In genomic region chr12:52816189-52816588, GRCh38 we compare ENCODE assay signal across 33 cellular contexts. TPM values are rescaled to one million over a fixed set of nuclear protein-coding genes. Genes with fewer than 3 reads are reported as not detected.
"Had no signal": no experiment of that assay in that cellular context is flagged by ENCODE, and none has a peak within 500 bp of the region (broad histone marks: within the 10 kb centered on the region; RNA-seq: fewer than 3 reads in every experiment).

No MANE protein-coding gene starts in this region.

- H3K27ac Mint-ChIP-seq: stimulated activated effector memory CD8-positive, alpha-beta T cell treated with anti-CD3 and anti-CD28 coated beads, Interleukin-12 subunit alpha, Interleukin-12 subunit beta, amount 100 ng/mL, for 72 hours; stimulated activated memory B cell treated with anti-CD40 and anti-IgM and Interleukin-4, amounts not matched to agents 10 μg/mL and 1 μg/mL and 100 μg/mL, for 72 hours; stimulated activated naive B cell treated with anti-CD40 and anti-IgM and Interleukin-4, amounts not matched to agents 10 μg/mL and 1 μg/mL and 100 μg/mL, for 72 hours; stimulated activated naive CD8-positive, alpha-beta T cell treated with anti-CD3 and anti-CD28 coated beads, Interleukin-15, Interleukin-2, amounts not matched to agents 100 ng/mL and 50 ng/mL, for 24 hours had no signal

- H3K36me3 Mint-ChIP-seq: stimulated activated effector memory CD8-positive, alpha-beta T cell treated with anti-CD3 and anti-CD28 coated beads, Interleukin-12 subunit alpha, Interleukin-12 subunit beta, amount 100 ng/mL, for 72 hours; stimulated activated memory B cell treated with anti-CD40 and anti-IgM and Interleukin-4, amounts not matched to agents 10 μg/mL and 1 μg/mL and 100 μg/mL, for 72 hours; stimulated activated naive B cell treated with anti-CD40 and anti-IgM and Interleukin-4, amounts not matched to agents 10 μg/mL and 1 μg/mL and 100 μg/mL, for 72 hours had no signal

- ATAC-seq: stimulated activated effector memory CD8-positive, alpha-beta T cell treated with anti-CD3 and anti-CD28 coated beads, Interleukin-12 subunit alpha, Interleukin-12 subunit beta, amount 100 ng/mL, for 72 hours; stimulated activated memory B cell treated with anti-CD40 and anti-IgM and Interleukin-4, amounts not matched to agents 10 μg/mL and 1 μg/mL and 100 μg/mL, for 72 hours; stimulated activated naive B cell treated with anti-CD40 and anti-IgM and Interleukin-4, amounts not matched to agents 10 μg/mL and 1 μg/mL and 100 μg/mL, for 72 hours; stimulated activated naive CD8-positive, alpha-beta T cell treated with anti-CD3 and anti-CD28 coated beads, Interleukin-15, amount 100 ng/mL, for 72 hours; stimulated activated naive CD8-positive, alpha-beta T cell treated with anti-CD3 and anti-CD28 coated beads, Interleukin-15, Interleukin-2, amounts not matched to agents 100 U/mL and 50 U/mL, for 24 hours; upper lobe of right lung had no signal

- H3K9me3 ChIP-seq: stomach, suprapubic skin, testis, thoracic aorta, thyroid gland, tibial artery, tibial nerve, transverse colon, upper lobe of left lung, upper lobe of right lung, uterus, vagina had no signal

- FAIRE-seq: urothelium cell line had no signal

- H3K27ac ChIP-seq: stomach, suprapubic skin, testis, thoracic aorta, thyroid gland, tibial artery, tibial nerve, transverse colon, upper lobe of left lung, upper lobe of right lung, uterus, vagina had no signal

- H3K27me3 ChIP-seq: testis, thyroid gland, tibial nerve, upper lobe of left lung, uterus, vagina had no signal

- H3K4me3 Mint-ChIP-seq: stimulated activated effector memory CD8-positive, alpha-beta T cell treated with anti-CD3 and anti-CD28 coated beads, Interleukin-12 subunit alpha, Interleukin-12 subunit beta, amount 100 ng/mL, for 72 hours; stimulated activated memory B cell treated with anti-CD40 and anti-IgM and Interleukin-4, amounts not matched to agents 10 μg/mL and 1 μg/mL and 100 μg/mL, for 72 hours; stimulated activated naive B cell treated with anti-CD40 and anti-IgM and Interleukin-4, amounts not matched to agents 10 μg/mL and 1 μg/mL and 100 μg/mL, for 72 hours; stimulated activated naive CD8-positive, alpha-beta T cell treated with anti-CD3 and anti-CD28 coated beads, Interleukin-15, amount 100 ng/mL, for 72 hours; stimulated activated naive CD8-positive, alpha-beta T cell treated with anti-CD3 and anti-CD28 coated beads, Interleukin-15, Interleukin-2, amounts not matched to agents 100 ng/mL and 50 ng/mL, for 24 hours; type B pancreatic cell had no signal

- DNase-seq: stimulated activated CD4-positive, alpha-beta T cell treated with anti-CD3 and anti-CD28 coated beads, Interleukin-2, amount 100 ng/mL, for 48 hours; stimulated activated CD4-positive, alpha-beta T cell treated with anti-CD3 and anti-CD28 coated beads, Interleukin-4, amount 100 ng/mL, for 1 hour; stimulated activated CD4-positive, alpha-beta T cell treated with anti-CD3 and anti-CD28 coated beads, Interleukin-4, amount 100 ng/mL, for 24 hours; stimulated activated CD4-positive, alpha-beta T cell treated with anti-CD3 and anti-CD28 coated beads, Interleukin-4, amount 100 ng/mL, for 4 hours; stimulated activated CD8-positive, alpha-beta memory T cell treated with anti-CD3 and anti-CD28 coated beads, Interleukin-4, amount 100 ng/mL, for 48 hours; stimulated activated naive B cell treated with anti-CD40 and anti-IgM and Interleukin-4, amounts not matched to agents 10 μg/mL and 1 μg/mL and 100 μg/mL, for 72 hours; stimulated activated naive CD4-positive, alpha-beta T cell; stimulated activated naive CD4-positive, alpha-beta T cell treated with Interleukin-2 at 50 U/mL for 16 hours; stimulated activated naive CD8-positive, alpha-beta T cell treated with anti-CD3 and anti-CD28 coated beads, Interleukin-15, amount 100 ng/mL, for 72 hours; stimulated activated naive CD8-positive, alpha-beta T cell treated with anti-CD3 and anti-CD28 coated beads, Interleukin-15, Interleukin-2, amounts not matched to agents 100 U/mL and 50 U/mL, for 24 hours; stomach; substantia nigra; testis; thyroid gland; tibial artery; transverse colon; trophoblast cell; upper lobe of left lung; uterus had no signal

- H3K27me3 Mint-ChIP-seq: stimulated activated naive CD8-positive, alpha-beta T cell treated with anti-CD3 and anti-CD28 coated beads, Interleukin-15, amount 100 ng/mL, for 72 hours had no signal

- H3K4me3 ChIP-seq: stomach, suprapubic skin, testis, thoracic aorta, thyroid gland, tibial artery, tibial nerve, transverse colon, upper lobe of left lung, upper lobe of right lung, uterus, vagina had no signal

- H3K4me1 ChIP-seq: suprapubic skin, testis, tibial artery, tibial nerve, transverse colon, uterus, vagina had no signal

- H3K36me3 ChIP-seq: stomach, suprapubic skin, thoracic aorta, thyroid gland, tibial artery, tibial nerve, transverse colon, upper lobe of left lung, upper lobe of right lung, uterus, vagina had no signal

- H3K4me1 Mint-ChIP-seq: stimulated activated effector memory CD8-positive, alpha-beta T cell treated with anti-CD3 and anti-CD28 coated beads, Interleukin-12 subunit alpha, Interleukin-12 subunit beta, amount 100 ng/mL, for 72 hours; stimulated activated memory B cell treated with anti-CD40 and anti-IgM and Interleukin-4, amounts not matched to agents 10 μg/mL and 1 μg/mL and 100 μg/mL, for 72 hours; stimulated activated naive B cell treated with anti-CD40 and anti-IgM and Interleukin-4, amounts not matched to agents 10 μg/mL and 1 μg/mL and 100 μg/mL, for 72 hours had no signal

- H3K9me3 Mint-ChIP-seq: stimulated activated effector memory CD8-positive, alpha-beta T cell treated with anti-CD3 and anti-CD28 coated beads, Interleukin-12 subunit alpha, Interleukin-12 subunit beta, amount 100 ng/mL, for 72 hours; stimulated activated memory B cell treated with anti-CD40 and anti-IgM and Interleukin-4, amounts not matched to agents 10 μg/mL and 1 μg/mL and 100 μg/mL, for 72 hours; stimulated activated naive B cell treated with anti-CD40 and anti-IgM and Interleukin-4, amounts not matched to agents 10 μg/mL and 1 μg/mL and 100 μg/mL, for 72 hours; stimulated activated naive CD8-positive, alpha-beta T cell treated with anti-CD3 and anti-CD28 coated beads, Interleukin-15, amount 100 ng/mL, for 72 hours; stimulated activated naive CD8-positive, alpha-beta T cell treated with anti-CD3 and anti-CD28 coated beads, Interleukin-15, Interleukin-2, amounts not matched to agents 100 ng/mL and 50 ng/mL, for 24 hours; type B pancreatic cell had no signal

RNA-seq across cellular contexts. Expression of gene KRT4, which starts 2.3 kb away (rescaled TPM):
- total RNA-seq: subcutaneous adipose tissue, temporal lobe, thoracic aorta, tibial nerve, transverse colon, uterus had no signal
- polyA plus RNA-seq: urinary bladder had no signal

RNA-seq across cellular contexts. Expression of gene KRT79, which starts 17.9 kb away (rescaled TPM):
- total RNA-seq: stomach, temporal lobe, thoracic aorta, thyroid gland, transverse colon, ureter, urinary bladder, uterus had no signal
- polyA plus RNA-seq: urinary bladder had no signal

RNA-seq across cellular contexts. Expression of gene KRT3, which starts 20.3 kb away (rescaled TPM):
- total RNA-seq: stomach, subcutaneous adipose tissue, suprapubic skin, temporal lobe, testis, thoracic aorta, thyroid gland, tibial nerve, transverse colon, upper lobe of left lung, upper lobe of right lung, ureter, urinary bladder, uterus, vagina had no signal
- polyA plus RNA-seq: urinary bladder had no signal

RNA-seq across cellular contexts. Expression of gene KRT78, which starts 32.6 kb away (rescaled TPM):
- total RNA-seq: subcutaneous adipose tissue, temporal lobe, thoracic aorta, transverse colon, upper lobe of right lung, ureter, urinary bladder, uterus had no signal
- polyA plus RNA-seq: urinary bladder had no signal

RNA-seq across cellular contexts. Expression of gene KRT76, which starts 39.0 kb away (rescaled TPM):
- total RNA-seq: stomach, subcutaneous adipose tissue, suprapubic skin, temporal lobe, testis, thoracic aorta, thyroid gland, tibial nerve, transverse colon, upper lobe of left lung, upper lobe of right lung, ureter, urinary bladder, uterus, vagina had no signal
- polyA plus RNA-seq: stomach, urinary bladder had no signal
